Comparison of ENCODE assay signal across 8 cellular contexts in the genomic region with DNA sequence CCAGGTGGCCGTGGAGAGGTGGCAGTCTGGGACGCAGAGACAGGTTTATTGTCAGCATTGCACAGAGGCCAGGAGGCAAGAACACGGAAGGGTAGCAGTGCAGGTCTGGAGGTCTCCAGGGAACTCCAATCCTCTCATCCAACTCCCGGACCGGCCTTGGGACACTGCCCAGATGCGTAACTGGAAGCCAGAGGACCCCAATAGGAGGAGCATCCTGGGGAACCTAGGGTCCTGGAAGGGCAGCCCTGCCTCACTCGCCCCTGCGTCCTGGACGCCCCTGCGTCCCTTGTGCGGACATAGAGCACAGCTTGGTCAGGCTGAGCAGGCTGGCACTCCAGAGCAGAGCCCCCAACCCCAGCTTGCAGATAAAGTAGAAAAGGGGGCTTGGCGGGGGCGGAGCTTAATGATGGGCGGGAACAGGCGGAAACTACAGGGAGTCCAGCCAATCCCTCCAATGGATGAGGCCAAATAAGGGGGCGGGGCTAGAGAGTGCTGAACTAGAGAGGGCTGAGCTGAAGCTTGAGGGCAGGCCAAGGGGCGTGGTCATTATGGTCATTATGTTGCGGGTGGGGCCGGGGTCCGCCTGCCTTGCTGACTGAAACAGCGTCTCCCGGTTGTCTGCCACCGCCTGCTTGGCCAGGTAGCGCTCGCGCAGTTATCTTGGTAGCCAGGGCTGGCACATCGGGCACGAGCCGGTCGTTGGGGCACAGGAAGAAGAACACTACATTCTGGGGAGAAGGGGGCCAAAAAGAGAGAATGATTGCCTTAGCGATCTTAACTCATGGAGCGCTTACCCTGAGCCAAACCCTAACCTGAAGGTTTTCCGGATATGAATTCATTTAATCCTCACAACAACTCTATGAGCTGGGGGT. TPM values are rescaled to one million over a fixed set of nuclear protein-coding genes. Genes with fewer than 3 reads are reported as not detected.
DNase-seq lines count a peak whose midpoint lies in the region; ATAC-seq and TF ChIP-seq lines count a peak whose summit lies in the region.

No MANE protein-coding gene starts in this region.

- H2BK20ac ChIP-seq in H9 (ENCODE audit: low read depth, low read length, poor library complexity, severe bottlenecking), result no peak overlapping the region

- H3K18ac ChIP-seq in H9 (ENCODE audit: insufficient read length, low read depth, low read length), result no peak overlapping the region

- H3K56ac ChIP-seq in H9 (ENCODE audit: insufficient read length, low read depth, low read length), result no peak overlapping the region

- H3K9me3 Mint-ChIP-seq in H9, result no peaks in the 10 kb centered on the region
- peaks cover 0 to 1% of the 10 kb centered on the region in 2 donors for H3K9me3 Mint-ChIP-seq in stimulated activated naive B cell treated with anti-CD40 and anti-IgM and Interleukin-4, amounts not matched to agents 10 μg/mL and 1 μg/mL and 100 μg/mL, for 72 hours

- no peak overlapping the region for H3K14ac ChIP-seq in H9 (ENCODE audit: insufficient read depth, low read length)

- no peak overlapping the region for H2AFZ ChIP-seq in H9 (ENCODE audit: low read length)

- no peak overlapping the region for H3K27ac Mint-ChIP-seq in H9
- H3K27ac Mint-ChIP-seq in stimulated activated naive B cell treated with anti-CD40 and anti-IgM and Interleukin-4, amounts not matched to agents 10 μg/mL and 1 μg/mL and 100 μg/mL, for 72 hours, result peak overlapping the region; percentile 49

- TF ChIP-seq POLR2A in erythroblast (IDR thresholded peaks at IDR 0.05; ENCODE audit: low read length), result peak; percentile 50

- no peak overlapping the region for H2BK12ac ChIP-seq in H9 (ENCODE audit: insufficient read length, low read depth, low read length)

- H3K4me3 Mint-ChIP-seq in H9, result peak overlapping the region; percentile 72 to 88
- H3K4me3 Mint-ChIP-seq in stimulated activated naive B cell treated with anti-CD40 and anti-IgM and Interleukin-4, amounts not matched to agents 10 μg/mL and 1 μg/mL and 100 μg/mL, for 72 hours, result peak overlapping the region; percentile 85

- H3K36me3 Mint-ChIP-seq in H9 (ENCODE audit: insufficient read depth in 1 of 3, low read depth in 3 of 3), result no peaks in the 10 kb centered on the region
- no peaks in the 10 kb centered on the region for H3K36me3 Mint-ChIP-seq in stimulated activated naive B cell treated with anti-CD40 and anti-IgM and Interleukin-4, amounts not matched to agents 10 μg/mL and 1 μg/mL and 100 μg/mL, for 72 hours

- no peak overlapping the region for H3K9ac ChIP-seq in H9 (ENCODE audit: extremely low read depth, insufficient read length, low read length)

- peak overlapping the region; percentile 92 for H3K4me2 ChIP-seq in H9 (ENCODE audit: insufficient read depth, insufficient read length, low read length)

- H3K4ac ChIP-seq in H9 (ENCODE audit: low read depth, low read length), result no peak overlapping the region

- H3K27ac ChIP-seq in H9 (ENCODE audit: insufficient read length, low read depth, low read length), result no peak overlapping the region

- no peak overlapping the region for H2BK15ac ChIP-seq in H9 (ENCODE audit: low read depth, low read length)

- no peak overlapping the region for H2BK5ac ChIP-seq in H9 (ENCODE audit: insufficient read length, low read length)

- H3K9me3 ChIP-seq in H9 (ENCODE audit: control insufficient read depth, low read depth, low read length), result no peaks in the 10 kb centered on the region

- H4K8ac ChIP-seq in H9 (replicated peaks; ENCODE audit: insufficient read length, low read depth, low read length), result no peak overlapping the region

- no peak overlapping the region for H2BK120ac ChIP-seq in H9 (ENCODE audit: low read depth, low read length, poor library complexity, severe bottlenecking)

- no peak overlapping the region for H3T11ph ChIP-seq in H9 (ENCODE audit: low read length)

- WGBS in H9 (ENCODE audit: extremely low coverage, insufficient read length, low lambda C conversion rate), result no CpG with 5 or more reads among the region's 33 CpGs

- no peak for TF ChIP-seq CTCF in H9 (conservative IDR thresholded peaks at IDR 0.05)

- peak; percentile 50 for DNase-seq in AG08395 (ENCODE audit: low spot score)
- DNase-seq in H9, result peak; percentile 99
- DNase-seq in NCI-H774 (lab: John Stamatoyannopoulos, UW), result peak; percentile 71
- peak; percentile 43 for DNase-seq in activated T-cell treated with anti-CD3 and anti-CD28 coated beads for 24 hours (ENCODE audit: low read depth)
- DNase-seq in erythroblast (lab: John Stamatoyannopoulos, UW), result peak; percentile 86 to 90
- DNase-seq in midbrain (lab: John Stamatoyannopoulos, UW), result peak; percentile 37
- peak; percentile 56 for DNase-seq in stimulated activated naive B cell treated with anti-CD40 and anti-IgM and Interleukin-4, amounts not matched to agents 10 μg/mL and 1 μg/mL and 100 μg/mL, for 72 hours

- peaks cover 24% of the 10 kb centered on the region for H3K23me2 ChIP-seq in H9 (ENCODE audit: insufficient read length, low read depth, low read length, poor library complexity, severe bottlenecking)

- H4K20me1 ChIP-seq in H9 (ENCODE audit: control insufficient read depth, insufficient read depth, insufficient read length), result no peaks in the 10 kb centered on the region

- peaks cover 31 to 36% of the 10 kb centered on the region in 2 experiments for H3K4me1 Mint-ChIP-seq in H9
- H3K4me1 Mint-ChIP-seq in stimulated activated naive B cell treated with anti-CD40 and anti-IgM and Interleukin-4, amounts not matched to agents 10 μg/mL and 1 μg/mL and 100 μg/mL, for 72 hours, result peaks cover 10 to 28% of the 10 kb centered on the region in 2 donors

- no peaks in the 10 kb centered on the region; the same call in 1 of the 2 replicates for H3K27me3 ChIP-seq in H9 (ENCODE audit: insufficient read depth, low read length)

- H3K79me2 ChIP-seq in H9 (ENCODE audit: insufficient read depth, low read length), result no peaks in the 10 kb centered on the region; the same call in 1 of the 2 replicates

- H3K79me1 ChIP-seq in H9 (ENCODE audit: insufficient read depth, low read depth, low read length, poor library complexity, severe bottlenecking), result peaks cover 2% of the 10 kb centered on the region

- H2AK5ac ChIP-seq in H9 (ENCODE audit: insufficient read length, low read length), result no peak overlapping the region

- H3K4me1 ChIP-seq in H9 (ENCODE audit: insufficient read depth, low read length), result peaks cover 12% of the 10 kb centered on the region; the same call in 1 of the 2 replicates

- ATAC-seq in stimulated activated naive B cell treated with anti-CD40 and anti-IgM and Interleukin-4, amounts not matched to agents 10 μg/mL and 1 μg/mL and 100 μg/mL, for 72 hours (replicated peaks), result peak; percentile 46 to 59
- no peak for ATAC-seq in GM21390 (IDR thresholded peaks at IDR 0.05; ENCODE audit: unreplicated experiment)

- H4K91ac ChIP-seq in H9 (ENCODE audit: insufficient read length, low read depth, low read length), result no peak overlapping the region

- no peak overlapping the region for H3K23ac ChIP-seq in H9 (ENCODE audit: insufficient read length, low read depth, low read length)

- H3K27me3 Mint-ChIP-seq in H9 (ENCODE audit: low read depth), result peaks cover 36% of the 10 kb centered on the region
- peaks cover 4 to 7% of the 10 kb centered on the region in 2 donors for H3K27me3 Mint-ChIP-seq in stimulated activated naive B cell treated with anti-CD40 and anti-IgM and Interleukin-4, amounts not matched to agents 10 μg/mL and 1 μg/mL and 100 μg/mL, for 72 hours

- H4K5ac ChIP-seq in H9 (ENCODE audit: insufficient read length, low read depth, low read length), result no peak overlapping the region

RNA-seq across cellular contexts. Expression of gene ARHGEF19, which starts 3.7 kb away (rescaled TPM):
- total RNA-seq in H9 (2021), result 18.5 and 21.1 TPM in 2 replicates

RNA-seq across cellular contexts. Expression of gene CPLANE2, which starts 20.9 kb away (rescaled TPM):
- 6.3 and 7.7 TPM in 2 replicates for total RNA-seq in H9 (2021)

Comparison
In these comparisons a context has a peak if more than half of its experiments do, and no peak if none do; other contexts are left out.
1. DNase-seq: peak in every context shown above with its lines; median percentile 99 in H9; 88 in erythroblast; 71 in NCI-H774; 56 in stimulated activated naive B cell treated with anti-CD40 and anti-IgM and Interleukin-4, amounts not matched to agents 10 μg/mL and 1 μg/mL and 100 μg/mL, for 72 hours; 50 in AG08395; 43 in activated T-cell treated with anti-CD3 and anti-CD28 coated beads for 24 hours; 37 in midbrain.